Comparison of ENCODE assay signal across 14 cellular contexts in the genomic region with DNA sequence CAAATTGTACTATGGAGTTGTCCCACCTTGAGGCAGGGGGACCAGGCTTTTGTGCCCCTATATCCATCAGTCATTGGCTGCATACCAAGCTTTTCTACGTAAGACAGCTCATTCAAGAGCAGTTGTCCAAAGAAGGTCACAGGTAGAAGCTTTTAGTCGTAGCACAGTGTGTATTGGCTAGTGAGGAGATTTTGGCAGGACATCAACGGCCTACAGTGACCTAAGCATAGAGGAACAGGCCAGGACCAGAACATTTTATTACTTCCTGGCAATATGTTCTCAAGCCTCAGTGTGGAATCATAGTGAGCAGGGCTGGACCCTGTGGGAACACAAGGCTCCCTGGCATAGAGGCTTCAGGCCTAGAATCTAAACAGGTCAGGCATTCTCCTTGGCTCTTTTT.
DNase-seq lines count a peak whose midpoint lies in the region; ATAC-seq and TF ChIP-seq lines count a peak whose summit lies in the region.
"Had no signal": no experiment of that assay in that cellular context is flagged by ENCODE, and none has a peak within 500 bp of the region (broad histone marks: within the 10 kb centered on the region; RNA-seq: fewer than 3 reads in every experiment).

No MANE protein-coding gene starts in this region.

- ATAC-seq in GM19324 (IDR thresholded peaks at IDR 0.05; ENCODE audit: low FRiP score, unreplicated experiment) (no peak), foreskin keratinocyte (no peak)

- no peak overlapping the region for H3K9ac ChIP-seq in muscle layer of colon (ENCODE audit: low read length)

- H3K9me3 ChIP-seq in MG63 (no peaks in the 10 kb centered on the region), esophagus muscularis mucosa (no peaks in the 10 kb centered on the region), muscle layer of colon (ENCODE audit: low read length) (no peaks in the 10 kb centered on the region), uterus (no peaks in the 10 kb centered on the region)
- H3K9me3 ChIP-seq: SJCRH30 had no signal

- no peaks in the 10 kb centered on the region for H3K27me3 ChIP-seq in MG63
- H3K27me3 ChIP-seq in esophagus muscularis mucosa, result no peaks in the 10 kb centered on the region
- H3K27me3 ChIP-seq in muscle layer of colon (ENCODE audit: control insufficient read depth in 1 of 2, insufficient read depth in 2 of 2, low read length in 2 of 2), result no peaks in the 10 kb centered on the region
- no peaks in the 10 kb centered on the region for H3K27me3 ChIP-seq in uterus
- no peaks in the 10 kb centered on the region for H3K27me3 ChIP-seq in foreskin keratinocyte
- H3K27me3 ChIP-seq: SJCRH30 had no signal

- peak; percentile 61 for TF ChIP-seq EP300 in esophagus muscularis mucosa (IDR thresholded peaks at IDR 0.05)

- H3K4me1 ChIP-seq in esophagus muscularis mucosa, result peaks cover 15 to 25% (median 22%) of the 10 kb centered on the region in 4 donors
- H3K4me1 ChIP-seq in muscle layer of colon (ENCODE audit: insufficient read depth, low read length), result peaks cover 22% of the 10 kb centered on the region
- H3K4me1 ChIP-seq in uterus, result no peaks in the 10 kb centered on the region
- H3K4me1 ChIP-seq in foreskin keratinocyte, result no peaks in the 10 kb centered on the region
- H3K4me1 ChIP-seq: SJCRH30 had no signal

- TF ChIP-seq POLR2A in esophagus muscularis mucosa (IDR thresholded peaks at IDR 0.05; ENCODE audit: low read depth), result no peak
- no peak for TF ChIP-seq POLR2A in uterus (IDR thresholded peaks at IDR 0.05)

- H3K27ac ChIP-seq in esophagus muscularis mucosa (replicated peaks in 1 of 4), result peak overlapping the region; percentile 76 to 82 (median 80)
- H3K27ac ChIP-seq in muscle layer of colon (ENCODE audit: low read depth, low read length), result peak overlapping the region; percentile 47
- peak overlapping the region; percentile 54 to 57 for H3K27ac ChIP-seq in uterus
- no peak overlapping the region for H3K27ac ChIP-seq in foreskin keratinocyte
- H3K27ac ChIP-seq: SJCRH30, WERI-Rb-1 had no signal

- H3K4me3 ChIP-seq in MG63, result no peak overlapping the region
- no peak overlapping the region for H3K4me3 ChIP-seq in esophagus muscularis mucosa
- no peak overlapping the region for H3K4me3 ChIP-seq in muscle layer of colon (ENCODE audit: low read depth in 1 of 2, low read length in 2 of 2)
- no peak overlapping the region for H3K4me3 ChIP-seq in uterus
- H3K4me3 ChIP-seq: SJCRH30 had no signal

- DNase-seq in MG63 (peak; percentile 66), esophagus muscularis mucosa (ENCODE audit: extremely low spot score) (peak; percentile 90), uterus (peak; percentile 41 to 61), foreskin keratinocyte (no peak), iPS-NIHi7 (ENCODE audit: extremely low spot score) (no peak)
- DNase-seq: DMS153, endodermal cell, naive B cell, NCI-H1417, NCI-H69, SJCRH30, WERI-Rb-1 had no signal

- no peaks in the 10 kb centered on the region for H3K36me3 ChIP-seq in MG63
- no peaks in the 10 kb centered on the region for H3K36me3 ChIP-seq in esophagus muscularis mucosa
- no peaks in the 10 kb centered on the region for H3K36me3 ChIP-seq in muscle layer of colon (ENCODE audit: insufficient read depth, low read length)
- H3K36me3 ChIP-seq in uterus, result no peaks in the 10 kb centered on the region
- H3K36me3 ChIP-seq: SJCRH30, WERI-Rb-1 had no signal

- no peak for TF ChIP-seq CTCF in esophagus muscularis mucosa (IDR thresholded peaks at IDR 0.05)
- TF ChIP-seq CTCF in uterus (IDR thresholded peaks at IDR 0.05), result no peak
- TF ChIP-seq CTCF in foreskin keratinocyte (conservative IDR thresholded peaks at IDR 0.05), result no peak

- WGBS in esophagus muscularis mucosa, result 33% methylated on average over 3 of the region's 3 CpGs

- intact Hi-C loops in esophagus muscularis mucosa (cut with DNase I), result no loop called here
- intact Hi-C loops in uterus (cut with DNase I; ENCODE audit: low total_unique reads), result no loop called here

Comparison
In these comparisons a context has a peak if more than half of its experiments do, and no peak if none do; other contexts are left out.
1. DNase-seq: peak in MG63 (single experiment), esophagus muscularis mucosa (single experiment) and uterus (2 of 2); none in foreskin keratinocyte (0 of 2) and iPS-NIHi7 (single experiment).